In the genomic region with DNA sequence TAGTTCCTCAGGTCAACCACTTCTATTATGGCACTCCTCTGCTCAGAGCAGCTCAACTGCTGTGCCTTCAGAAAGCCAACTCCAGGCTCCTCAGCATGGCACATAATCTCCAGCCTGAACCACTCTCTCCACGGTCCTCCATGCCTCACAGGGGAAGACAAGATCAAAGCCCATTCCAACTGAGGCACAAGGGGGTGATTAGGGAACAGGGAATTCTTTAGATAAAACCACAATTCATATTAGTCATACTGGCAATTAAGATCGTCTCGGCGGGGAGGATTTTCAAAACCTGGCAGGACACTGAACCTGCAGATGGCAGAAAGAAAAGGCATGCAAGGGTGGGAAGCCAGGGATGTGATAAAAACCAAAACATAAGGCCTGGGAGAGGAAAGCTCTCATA, we compare ENCODE assay signal across 15 cellular contexts.
A peak's percentile ranks its signal among the peaks of the same experiment; 100 is the strongest.
DNase-seq lines count a peak whose midpoint lies in the region; ATAC-seq and TF ChIP-seq lines count a peak whose summit lies in the region.
"Had no signal": no experiment of that assay in that cellular context is flagged by ENCODE, and none has a peak within 500 bp of the region (broad histone marks: within the 10 kb centered on the region; RNA-seq: fewer than 3 reads in every experiment).

No MANE protein-coding gene starts in this region.

- TF ChIP-seq CTCF in HEK293 (tag by site-specific recombination; IDR thresholded peaks at IDR 0.05), result no peak

- H3K36me3 ChIP-seq in HEK293 (ENCODE audit: control insufficient read depth in 2 of 2, insufficient read depth in 1 of 2, low read length in 2 of 2), result no peaks in the 10 kb centered on the region
- no peaks in the 10 kb centered on the region for H3K36me3 ChIP-seq in mucosa of stomach (ENCODE audit: control insufficient read depth, insufficient read depth, low read length)

- POLR2A ChIA-PET in HEK293 (lab: Yijun Ruan, JAX), result no interaction called here

- no peaks in the 10 kb centered on the region for H3K4me1 ChIP-seq in HEK293 (ENCODE audit: control insufficient read depth, insufficient read depth, low read length)
- peaks cover 46% of the 10 kb centered on the region for H3K4me1 ChIP-seq in mucosa of stomach (ENCODE audit: control insufficient read depth, insufficient read depth, low read length)
- H3K4me1 ChIP-seq: A549 had no signal

- H3K27me3 Mint-ChIP-seq in stimulated activated naive CD8-positive, alpha-beta T cell treated with anti-CD3 and anti-CD28 coated beads, Interleukin-15, amount 100 ng/mL, for 72 hours, result no peaks in the 10 kb centered on the region

- H3K9ac ChIP-seq in mucosa of stomach (ENCODE audit: low read length), result no peak overlapping the region

- H3K4me3 ChIP-seq in HEK293 (ENCODE audit: low read depth, low read length) (no peak overlapping the region), mucosa of stomach (ENCODE audit: low read length) (peak overlapping the region; percentile 0)
- H3K4me3 ChIP-seq: A549 had no signal

- H3K27ac Mint-ChIP-seq in stimulated activated naive CD8-positive, alpha-beta T cell treated with anti-CD3 and anti-CD28 coated beads, Interleukin-15, amount 100 ng/mL, for 72 hours, result no peak overlapping the region
- H3K27ac Mint-ChIP-seq: CD14-positive monocyte; CD8-positive, alpha-beta memory T cell; HFFc6 had no signal

- H3K4me3 Mint-ChIP-seq in stimulated activated naive CD8-positive, alpha-beta T cell treated with anti-CD3 and anti-CD28 coated beads, Interleukin-15, amount 100 ng/mL, for 72 hours, result no peak overlapping the region
- H3K4me3 Mint-ChIP-seq: CD14-positive monocyte; CD8-positive, alpha-beta memory T cell; H9; HFFc6 had no signal

- CTCF ChIA-PET in HEK293 (lab: Yijun Ruan, JAX), result interaction anchor here (0.7 to 1.1 kb wide), 2 partner anchors 9 to 65 kb away, joined by 3 read pairs; no protein-coding TSS in a partner anchor

- H3K27me3 ChIP-seq in mucosa of stomach (ENCODE audit: control insufficient read depth, insufficient read depth, low read length), result no peaks in the 10 kb centered on the region

- DNase-seq in astrocyte of the hippocampus (ENCODE audit: low read depth, low spot score) (peak; percentile 16), SW 1271 (lab: John Stamatoyannopoulos, UW) (no peak), RPMI8226 (no peak)
- DNase-seq in stimulated activated naive CD8-positive, alpha-beta T cell treated with anti-CD3 and anti-CD28 coated beads, Interleukin-15, amount 100 ng/mL, for 72 hours, result no peak
- DNase-seq: CD8-positive, alpha-beta memory T cell; DMS79; GOT3; H9; HFFc6 had no signal

- H3K4me1 Mint-ChIP-seq in stimulated activated naive CD8-positive, alpha-beta T cell treated with anti-CD3 and anti-CD28 coated beads, Interleukin-15, amount 100 ng/mL, for 72 hours, result no peaks in the 10 kb centered on the region
- H3K4me1 Mint-ChIP-seq: CD14-positive monocyte; CD8-positive, alpha-beta memory T cell; H9 had no signal

- ATAC-seq in GM19452 (IDR thresholded peaks at IDR 0.05; ENCODE audit: unreplicated experiment), result no peak
- ATAC-seq in stimulated activated naive CD8-positive, alpha-beta T cell treated with anti-CD3 and anti-CD28 coated beads, Interleukin-15, amount 100 ng/mL, for 72 hours, result no peak
- ATAC-seq: A549, HepG2 had no signal

- peaks cover 18 to 24% of the 10 kb centered on the region in 2 donors for H3K9me3 Mint-ChIP-seq in stimulated activated naive CD8-positive, alpha-beta T cell treated with anti-CD3 and anti-CD28 coated beads, Interleukin-15, amount 100 ng/mL, for 72 hours

- H3K27ac ChIP-seq in HEK293 (ENCODE audit: extremely low read depth, low read depth, low read length), result no peak overlapping the region
- H3K27ac ChIP-seq: A549 had no signal

- H3K9me3 ChIP-seq in HEK293 (ENCODE audit: control insufficient read depth, insufficient read depth, low read depth, low read length), result peaks cover 3% of the 10 kb centered on the region; the same call in 1 of the 2 replicates
- peaks cover 4% of the 10 kb centered on the region for H3K9me3 ChIP-seq in mucosa of stomach (ENCODE audit: control insufficient read depth, low read length)
- H3K9me3 ChIP-seq: A549 had no signal

TF ChIP-seq in HEK293, 187 proteins besides CTCF, POLR2A, EP300 and RAD21:
- TF ChIP-seq ZNF664 (tag by site-specific recombination; IDR thresholded peaks at IDR 0.05) (no peak), ZIC2 (tag by site-specific recombination; IDR thresholded peaks at IDR 0.05) (0 out of 2 replicates have a peak, but pooled peaks have one; percentile 7)
